In the genomic region with DNA sequence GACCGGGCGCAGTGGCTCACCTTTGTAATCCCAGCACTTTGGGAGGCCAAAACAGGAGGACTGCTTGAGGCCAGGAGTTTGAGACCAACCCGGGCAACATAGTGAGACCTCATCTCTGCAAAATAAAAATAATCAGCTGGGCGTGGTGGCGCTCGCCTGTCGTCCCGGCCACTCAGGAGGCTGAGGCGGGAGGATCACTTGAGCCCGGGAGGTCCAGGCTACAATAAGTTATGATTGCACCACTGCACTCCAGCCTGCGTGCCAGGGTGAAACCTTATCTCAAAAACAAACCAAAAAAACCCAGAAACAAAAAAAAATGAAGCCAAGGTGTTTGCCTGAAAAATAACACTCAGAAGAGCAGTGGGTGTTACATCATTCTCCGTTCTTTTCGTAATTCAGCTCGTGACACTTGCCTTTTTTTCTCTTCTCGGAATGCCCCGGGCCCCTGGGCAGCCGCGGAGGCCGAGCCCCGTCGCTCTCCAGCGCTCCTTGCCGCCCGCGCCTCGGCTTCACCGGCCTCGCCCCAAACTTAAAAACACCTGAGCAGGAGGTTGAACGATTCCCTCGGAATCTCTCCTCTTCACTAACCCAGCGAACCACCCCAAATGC, we compare ENCODE assay signal across 8 cellular contexts. TPM values are rescaled to one million over a fixed set of nuclear protein-coding genes. Genes with fewer than 3 reads are reported as not detected.
DNase-seq lines count a peak whose midpoint lies in the region; ATAC-seq and TF ChIP-seq lines count a peak whose summit lies in the region.

No MANE protein-coding gene starts in this region.

- 40 to 44% (median 44%) methylated on average over 31 of the region's 31 CpGs for WGBS in psoas muscle, 3 donors

- no peak for TF ChIP-seq CTCF in AG04450 (IDR thresholded peaks at IDR 0.05; ENCODE audit: low read depth, low read length)
- TF ChIP-seq CTCF in foreskin keratinocyte (conservative IDR thresholded peaks at IDR 0.05) = peak; percentile 13
- TF ChIP-seq CTCF in psoas muscle (IDR thresholded peaks at IDR 0.05) = no peak

- peak overlapping the region; percentile 97 for H3K27ac Mint-ChIP-seq in activated T-helper 1 cell treated with anti-CD3 and anti-CD28 coated beads, Interleukin-12 subunit alpha, Interleukin-12 subunit beta, Interleukin-2, Interleukin-4 antibody, amounts not matched to agents 30 ng/mL and 10 ng/mL and 1 ng/mL, durations not matched to agents 14 hours and 24 hours and 36 hours

- H3K27ac ChIP-seq in AG04450 (ENCODE audit: low read depth, low read length) (peak overlapping the region; percentile 67), foreskin keratinocyte (peak overlapping the region; percentile 92), psoas muscle (peak overlapping the region; percentile 86)

- peaks cover 0 to 25% of the 10 kb centered on the region in 2 donors for H3K36me3 ChIP-seq in psoas muscle (ENCODE audit: insufficient read depth in 1 of 2, low read depth in 1 of 2)

- H3K36me3 Mint-ChIP-seq in activated T-helper 1 cell treated with anti-CD3 and anti-CD28 coated beads, Interleukin-12 subunit alpha, Interleukin-12 subunit beta, Interleukin-2, Interleukin-4 antibody, amounts not matched to agents 30 ng/mL and 10 ng/mL and 1 ng/mL, durations not matched to agents 14 hours and 24 hours and 36 hours (ENCODE audit: low read depth) = peaks cover 44% of the 10 kb centered on the region

- no peak for TF ChIP-seq RAD21 in Ishikawa (IDR thresholded peaks at IDR 0.05; ENCODE audit: low read depth)

- no peaks in the 10 kb centered on the region for H3K27me3 Mint-ChIP-seq in activated T-helper 1 cell treated with anti-CD3 and anti-CD28 coated beads, Interleukin-12 subunit alpha, Interleukin-12 subunit beta, Interleukin-2, Interleukin-4 antibody, amounts not matched to agents 30 ng/mL and 10 ng/mL and 1 ng/mL, durations not matched to agents 14 hours and 24 hours and 36 hours (ENCODE audit: insufficient read depth)

- peaks cover 43% of the 10 kb centered on the region for H3K4me1 Mint-ChIP-seq in activated T-helper 1 cell treated with anti-CD3 and anti-CD28 coated beads, Interleukin-12 subunit alpha, Interleukin-12 subunit beta, Interleukin-2, Interleukin-4 antibody, amounts not matched to agents 30 ng/mL and 10 ng/mL and 1 ng/mL, durations not matched to agents 14 hours and 24 hours and 36 hours (ENCODE audit: low read depth)

- TF ChIP-seq EP300 in Ishikawa (IDR thresholded peaks at IDR 0.05; ENCODE audit: borderline replicate concordance) = no peak

- CTCF ChIA-PET in AG04450 (lab: Charles Lee) = interaction anchor here (0.6 to 4.3 kb wide), 7 partner anchors 9 to 1232 kb away, joined by 3 to 23 read pairs (median 4); no protein-coding TSS in a partner anchor

- POLR2A ChIA-PET in AG04450 (lab: Yijun Ruan, JAX) = interaction anchor here (0.7 to 2.6 kb wide), 10 partner anchors 10 to 1607 kb away, joined by 3 to 12 read pairs (median 4); a partner anchor contains a TSS

- peak; percentile 35 for ATAC-seq in GM18909 (IDR thresholded peaks at IDR 0.05; ENCODE audit: poor library complexity, unreplicated experiment)
- ATAC-seq in foreskin keratinocyte = peak; percentile 38
- ATAC-seq in psoas muscle = peak; percentile 16 to 34 (median 22)
- ATAC-seq in GM18861 (IDR thresholded peaks at IDR 0.05; ENCODE audit: unreplicated experiment) = no peak

- DNase-seq in AG04450 (ENCODE audit: low read depth, low spot score) (no peak), foreskin keratinocyte (no peak), psoas muscle (no peak), NCI-H524 treated with DMSO at 0.1 percent for 48 hours (lab: John Stamatoyannopoulos, UW) (no peak)
- peak; percentile 29 for DNase-seq in activated T-helper 1 cell treated with anti-CD3 and anti-CD28 coated beads, Interleukin-12 subunit alpha, Interleukin-12 subunit beta, Interleukin-2, Interleukin-4 antibody, amounts not matched to agents 30 ng/mL and 10 ng/mL and 1 ng/mL, durations not matched to agents 14 hours and 24 hours and 36 hours (ENCODE audit: low spot score)

- H3K4me3 ChIP-seq in AG04450 (ENCODE audit: low read depth, low read length) = peak overlapping the region; percentile 95
- H3K4me3 ChIP-seq in psoas muscle = peak overlapping the region; percentile 82

- intact Hi-C loops in activated T-helper 1 cell treated with anti-CD3 and anti-CD28 coated beads, Interleukin-12 subunit alpha, Interleukin-12 subunit beta, Interleukin-2, Interleukin-4 antibody, amounts not matched to agents 30 ng/mL and 10 ng/mL and 1 ng/mL, durations not matched to agents 14 hours and 24 hours and 36 hours (cut with micrococcal nuclease) = loop anchor here (1.0 to 5.0 kb wide), 5 partner anchors 42 to 1705 kb away; a partner anchor contains a TSS
- intact Hi-C loops in psoas muscle (cut with DNase I) = loop anchor here in 1 of 2 donors (5.0 kb wide), 1 partner anchor 155 kb away; a partner anchor contains a TSS

- no peaks in the 10 kb centered on the region for H3K9me3 Mint-ChIP-seq in activated T-helper 1 cell treated with anti-CD3 and anti-CD28 coated beads, Interleukin-12 subunit alpha, Interleukin-12 subunit beta, Interleukin-2, Interleukin-4 antibody, amounts not matched to agents 30 ng/mL and 10 ng/mL and 1 ng/mL, durations not matched to agents 14 hours and 24 hours and 36 hours

- H3K4me1 ChIP-seq in foreskin keratinocyte (peaks cover 15% of the 10 kb centered on the region), psoas muscle (peaks cover 50% of the 10 kb centered on the region)

- H3K9me3 ChIP-seq in AG04450 (ENCODE audit: control insufficient read depth, insufficient read depth, low read length) = no peaks in the 10 kb centered on the region
- H3K9me3 ChIP-seq in psoas muscle = no peaks in the 10 kb centered on the region

- H3K27me3 ChIP-seq in AG04450 (ENCODE audit: control insufficient read depth, insufficient read depth, low read length) (no peaks in the 10 kb centered on the region), foreskin keratinocyte (no peaks in the 10 kb centered on the region), psoas muscle (ENCODE audit: insufficient read depth in 3 of 3, low read length in 2 of 3) (no peaks in the 10 kb centered on the region)

- H3K4me3 Mint-ChIP-seq in activated T-helper 1 cell treated with anti-CD3 and anti-CD28 coated beads, Interleukin-12 subunit alpha, Interleukin-12 subunit beta, Interleukin-2, Interleukin-4 antibody, amounts not matched to agents 30 ng/mL and 10 ng/mL and 1 ng/mL, durations not matched to agents 14 hours and 24 hours and 36 hours = peak overlapping the region; percentile 98

TF ChIP-seq in Ishikawa, 13 proteins besides CTCF, POLR2A, EP300 and RAD21 (continues in another document):
- TF ChIP-seq TAF1 (IDR thresholded peaks at IDR 0.05; ENCODE audit: low read depth) (no peak), FOXM1 (IDR thresholded peaks at IDR 0.05; ENCODE audit: borderline replicate concordance, low read depth) (no peak), CEBPB (IDR thresholded peaks at IDR 0.05) (peak; percentile 58; the same call in 1 of the 2 replicates), ZBTB7A (IDR thresholded peaks at IDR 0.05; ENCODE audit: low read depth) (peak; percentile 22; the same call in 1 of the 2 replicates), TCF12 (IDR thresholded peaks at IDR 0.05; ENCODE audit: low read depth) (no peak), CREB1 (IDR thresholded peaks at IDR 0.05; ENCODE audit: low read depth) (no peak)

RNA-seq across cellular contexts. Expression of a gene that starts 17.0 kb away (rescaled TPM):
- polyA plus RNA-seq in AG04450 (2011; rRNA removed) (0.69 and 1.9 TPM in 2 replicates), foreskin keratinocyte (0.93 and 0.99 TPM in 2 replicates), psoas muscle (1 to 10 TPM; 1.2 to 1.6 (median 1.3) TPM)
- polyA minus RNA-seq in AG04450 (2011; rRNA and poly(A)+ RNA removed) = 0.37 and 0.96 TPM in 2 replicates
- total RNA-seq in activated T-helper 1 cell treated with anti-CD3 and anti-CD28 coated beads, Interleukin-12 subunit alpha, Interleukin-12 subunit beta, Interleukin-2, Interleukin-4 antibody, amounts not matched to agents 30 ng/mL and 10 ng/mL and 1 ng/mL, durations not matched to agents 14 hours and 24 hours and 36 hours = not detected in 2 replicates
- total RNA-seq in foreskin keratinocyte (0.63 and 0.88 TPM in 2 replicates), psoas muscle (1 to 10 TPM in 2 of 4 donors, under 1 TPM in 2; 0.18 to 1.7 (median 1.0) TPM)

RNA-seq across cellular contexts. Expression of a gene that starts 19.4 kb away (rescaled TPM):
- 7.4 and 7.7 TPM in 2 replicates for polyA plus RNA-seq in AG04450 (2011; rRNA removed)
- 3.1 and 5.3 TPM in 2 replicates for polyA minus RNA-seq in AG04450 (2011; rRNA and poly(A)+ RNA removed)
- total RNA-seq in activated T-helper 1 cell treated with anti-CD3 and anti-CD28 coated beads, Interleukin-12 subunit alpha, Interleukin-12 subunit beta, Interleukin-2, Interleukin-4 antibody, amounts not matched to agents 30 ng/mL and 10 ng/mL and 1 ng/mL, durations not matched to agents 14 hours and 24 hours and 36 hours = not detected in 2 replicates
- total RNA-seq in foreskin keratinocyte = 10.2 and 17.8 TPM in 2 replicates
- 15.0 and 24.3 TPM in 2 replicates for polyA plus RNA-seq in foreskin keratinocyte
- 10 to 100 TPM in 3 of 4 donors, 1 to 10 TPM in 1; 9.5 to 14.6 (median 11.9) TPM for total RNA-seq in psoas muscle
- 10 to 100 TPM in 1 of 3 donors, 1 to 10 TPM in 2; 6.4 to 12.6 (median 8.1) TPM for polyA plus RNA-seq in psoas muscle

RNA-seq across cellular contexts. Expression of a gene that starts 28.8 kb away (rescaled TPM):
- polyA plus RNA-seq in AG04450 (2011; rRNA removed) (0.17 and 0.36 TPM in 2 replicates), foreskin keratinocyte (21.4 and 31.8 TPM in 2 replicates), psoas muscle (1 to 10 TPM; 1.2 to 8.7 (median 7.6) TPM)
- polyA minus RNA-seq in AG04450 (2011; rRNA and poly(A)+ RNA removed) = 0.83 TPM in 1 of 2 replicates, not detected in the other
- total RNA-seq in activated T-helper 1 cell treated with anti-CD3 and anti-CD28 coated beads, Interleukin-12 subunit alpha, Interleukin-12 subunit beta, Interleukin-2, Interleukin-4 antibody, amounts not matched to agents 30 ng/mL and 10 ng/mL and 1 ng/mL, durations not matched to agents 14 hours and 24 hours and 36 hours = not detected in 2 replicates
- total RNA-seq in foreskin keratinocyte (23.4 and 38.5 TPM in 2 replicates), psoas muscle (10 to 100 TPM in 3 of 4 donors, 1 to 10 TPM in 1; 8.1 to 17.8 (median 13.0) TPM)

RNA-seq across cellular contexts. Expression of a gene that starts 55.6 kb away (rescaled TPM):
- polyA plus RNA-seq in AG04450 (2011; rRNA removed) (5.4 and 8.7 TPM in 2 replicates), foreskin keratinocyte (26.4 and 33.1 TPM in 2 replicates), psoas muscle (10 to 100 TPM; 11.2 to 14.7 (median 13.9) TPM)
- 6.8 and 7.7 TPM in 2 replicates for polyA minus RNA-seq in AG04450 (2011; rRNA and poly(A)+ RNA removed)
- 53.2 and 53.7 TPM in 2 replicates for total RNA-seq in activated T-helper 1 cell treated with anti-CD3 and anti-CD28 coated beads, Interleukin-12 subunit alpha, Interleukin-12 subunit beta, Interleukin-2, Interleukin-4 antibody, amounts not matched to agents 30 ng/mL and 10 ng/mL and 1 ng/mL, durations not matched to agents 14 hours and 24 hours and 36 hours
- total RNA-seq in foreskin keratinocyte (38.1 and 49.0 TPM in 2 replicates), psoas muscle (10 to 100 TPM in 3 of 4 donors, 1 to 10 TPM in 1; 6.6 to 23.1 (median 12.4) TPM)
